ENCODE assay signal across 1 cellular context in genomic region chr1:7704214-7705047, GRCh38.
TF ChIP-seq lines count a peak whose summit lies in the region.

No MANE protein-coding gene starts in this region.

TF ChIP-seq in K562, 482 proteins besides CTCF, POLR2A, EP300 and RAD21 (continued from another document):
- TF ChIP-seq, protein P1, sequence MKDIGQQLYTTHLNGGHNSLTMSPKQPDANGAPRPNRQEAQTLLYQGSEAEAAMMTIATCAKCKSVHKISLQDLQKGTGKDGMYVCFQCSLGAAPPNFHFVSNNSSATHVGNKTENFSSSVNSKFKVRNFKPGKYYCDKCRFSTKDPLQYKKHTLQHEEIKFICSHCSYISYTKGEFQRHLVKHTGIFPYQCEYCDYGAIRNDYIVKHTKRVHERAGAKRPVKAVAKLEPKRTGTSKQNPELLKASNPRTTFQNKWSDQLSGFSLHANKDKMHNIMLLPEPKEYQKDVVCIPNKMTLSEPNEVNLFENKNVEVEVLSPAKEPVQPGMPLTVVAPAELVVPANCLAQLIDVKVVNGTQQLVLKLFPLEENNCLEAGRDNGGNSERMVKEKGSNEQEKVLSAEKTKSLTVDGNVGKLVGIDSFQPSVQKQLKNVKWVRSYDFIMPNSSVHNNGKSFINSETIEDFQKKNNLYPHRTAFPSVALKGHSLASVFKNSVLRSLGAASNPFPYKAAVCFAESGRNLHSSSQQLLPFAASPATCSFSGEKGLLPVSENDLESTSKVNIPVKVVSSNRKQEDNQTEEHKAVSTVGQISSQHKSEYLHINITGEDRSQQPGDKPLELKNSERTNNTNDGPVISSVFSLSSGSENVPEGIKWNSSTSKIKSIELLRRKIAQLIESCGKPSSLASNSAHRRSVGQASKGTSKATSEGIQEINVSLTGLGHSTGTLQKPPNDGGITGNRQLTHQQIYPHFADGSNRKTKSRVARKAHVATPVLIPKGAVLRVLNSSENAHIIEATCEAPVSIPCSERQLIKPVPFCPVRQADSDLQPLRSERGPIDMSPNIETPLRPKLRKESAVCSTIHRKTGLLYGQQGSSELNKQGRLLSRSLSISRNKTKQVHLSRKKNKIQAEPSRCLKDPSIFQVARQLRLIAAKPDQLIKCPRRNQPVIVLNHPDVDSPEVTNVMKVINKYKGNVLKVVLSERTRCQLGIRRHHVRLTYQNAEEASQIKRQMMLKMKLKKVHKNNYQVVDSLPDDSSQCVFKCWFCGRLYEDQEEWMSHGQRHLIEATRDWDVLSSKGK (CRISPR knock-in tag; IDR thresholded peaks at IDR 0.05) = no peak
- TF ChIP-seq MXI1 (IDR thresholded peaks at IDR 0.05; ENCODE audit: low read depth, low read length) (no peak), NEUROD1 (IDR thresholded peaks at IDR 0.05; ENCODE audit: borderline replicate concordance, low read depth, low read length, partially characterized antibody) (peak; percentile 62), FOS (IDR thresholded peaks at IDR 0.05; ENCODE audit: extremely low read depth, insufficient read length) (peak; percentile 61), HDAC6 (IDR thresholded peaks at IDR 0.05; ENCODE audit: low read depth, low read length) (no peak), NR2C1 (IDR thresholded peaks at IDR 0.05) (no peak), NR2C1 (tag; IDR thresholded peaks at IDR 0.05) (no peak), POLR2G (IDR thresholded peaks at IDR 0.05; ENCODE audit: low read depth, low read length) (peak; percentile 71; the same call in 1 of the 2 replicates), SMARCE1 (IDR thresholded peaks at IDR 0.05) (no peak), FIP1L1 (IDR thresholded peaks at IDR 0.05; ENCODE audit: low read depth, low read length, poor library complexity, severe bottlenecking) (no peak), NFYB (IDR thresholded peaks at IDR 0.05; ENCODE audit: extremely low read depth, insufficient read length) (peak; percentile 63), ZNF347 (CRISPR knock-in tag; IDR thresholded peaks at IDR 0.05; ENCODE audit: low read depth) (no peak), PHF20 (IDR thresholded peaks at IDR 0.05; ENCODE audit: partially characterized antibody) (no peak), SNRNP70 (optimal IDR thresholded peaks at IDR 0.05; ENCODE audit: low read depth, low read length) (no peak), CTBP1 (IDR thresholded peaks at IDR 0.05; ENCODE audit: borderline replicate concordance) (peak; percentile 88), KDM2B (CRISPR knock-in tag; IDR thresholded peaks at IDR 0.05) (no peak), NFIX (CRISPR knock-in tag; IDR thresholded peaks at IDR 0.05; ENCODE audit: low read depth) (no peak), HNRNPK (IDR thresholded peaks at IDR 0.05; ENCODE audit: low read depth, low read length, poor library complexity, severe bottlenecking) (no peak), NR2F6 (CRISPR knock-in tag; IDR thresholded peaks at IDR 0.05) (no peak), ZNF140 (CRISPR knock-in tag; IDR thresholded peaks at IDR 0.05) (no peak), RBFOX2 (IDR thresholded peaks at IDR 0.05; ENCODE audit: low read depth, low read length) (peak; percentile 40; the same call in 1 of the 2 replicates)
- TF ChIP-seq, protein P2, sequence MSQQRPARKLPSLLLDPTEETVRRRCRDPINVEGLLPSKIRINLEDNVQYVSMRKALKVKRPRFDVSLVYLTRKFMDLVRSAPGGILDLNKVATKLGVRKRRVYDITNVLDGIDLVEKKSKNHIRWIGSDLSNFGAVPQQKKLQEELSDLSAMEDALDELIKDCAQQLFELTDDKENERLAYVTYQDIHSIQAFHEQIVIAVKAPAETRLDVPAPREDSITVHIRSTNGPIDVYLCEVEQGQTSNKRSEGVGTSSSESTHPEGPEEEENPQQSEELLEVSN (IDR thresholded peaks at IDR 0.05; ENCODE audit: borderline replicate concordance in 1 of 2, extremely low read depth in 1 of 2, insufficient read depth in 1 of 2, insufficient read length in 1 of 2, low read depth in 1 of 2, low read length in 1 of 2, poor library complexity in 1 of 2, severe bottlenecking in 1 of 2) = peak; percentile 13 to 61
- TF ChIP-seq, protein P3, sequence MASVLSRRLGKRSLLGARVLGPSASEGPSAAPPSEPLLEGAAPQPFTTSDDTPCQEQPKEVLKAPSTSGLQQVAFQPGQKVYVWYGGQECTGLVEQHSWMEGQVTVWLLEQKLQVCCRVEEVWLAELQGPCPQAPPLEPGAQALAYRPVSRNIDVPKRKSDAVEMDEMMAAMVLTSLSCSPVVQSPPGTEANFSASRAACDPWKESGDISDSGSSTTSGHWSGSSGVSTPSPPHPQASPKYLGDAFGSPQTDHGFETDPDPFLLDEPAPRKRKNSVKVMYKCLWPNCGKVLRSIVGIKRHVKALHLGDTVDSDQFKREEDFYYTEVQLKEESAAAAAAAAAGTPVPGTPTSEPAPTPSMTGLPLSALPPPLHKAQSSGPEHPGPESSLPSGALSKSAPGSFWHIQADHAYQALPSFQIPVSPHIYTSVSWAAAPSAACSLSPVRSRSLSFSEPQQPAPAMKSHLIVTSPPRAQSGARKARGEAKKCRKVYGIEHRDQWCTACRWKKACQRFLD (CRISPR knock-in tag; IDR thresholded peaks at IDR 0.05) = no peak
